ENCODE assay signal across 8 cellular contexts in genomic region chr19:12092065-12092867, GRCh38. TPM values are rescaled to one million over a fixed set of nuclear protein-coding genes. Genes with fewer than 3 reads are reported as not detected.
DNase-seq lines count a peak whose midpoint lies in the region; ATAC-seq and TF ChIP-seq lines count a peak whose summit lies in the region.

No MANE protein-coding gene starts in this region.

- peak overlapping the region in 4 of 10 donors; percentile 59 to 84 (median 72) for H3K27ac Mint-ChIP-seq in naive thymus-derived CD8-positive, alpha-beta T cell
- H3K27ac Mint-ChIP-seq in stimulated activated naive B cell treated with anti-CD40 and anti-IgM and Interleukin-4, amounts not matched to agents 10 μg/mL and 1 μg/mL and 100 μg/mL, for 72 hours = peak overlapping the region; percentile 94

- POLR2A ChIA-PET in A673 (lab: Charles Lee; ENCODE audit: low non-redundant PET) = no interaction called here
- POLR2A ChIA-PET in naive thymus-derived CD8-positive, alpha-beta T cell (lab: Charles Lee) = interaction anchor here (0.6 to 0.7 kb wide), 2 partner anchors 590 to 1758 kb away, joined by 3 to 6 read pairs; no protein-coding TSS in a partner anchor

- peaks cover 30% of the 10 kb centered on the region for H3K36me3 ChIP-seq in A673 (ENCODE audit: insufficient read depth, low read length, poor library complexity, severe bottlenecking)
- H3K36me3 ChIP-seq in NT2/D1 (ENCODE audit: insufficient read depth, insufficient read length, low read length) = peaks cover 23% of the 10 kb centered on the region

- H3K4me3 ChIP-seq in A673 (ENCODE audit: low read depth, low read length, poor library complexity, severe bottlenecking) (peak overlapping the region; percentile 89), NT2/D1 (ENCODE audit: insufficient read length, low read depth) (peak overlapping the region; percentile 70), fibroblast of villous mesenchyme (ENCODE audit: low read depth, low read length) (peak overlapping the region; percentile 84)

- H3K4me1 ChIP-seq in A673 (ENCODE audit: insufficient read depth, low read length, poor library complexity, severe bottlenecking) = peaks cover 9% of the 10 kb centered on the region
- no peaks in the 10 kb centered on the region for H3K4me1 ChIP-seq in NT2/D1 (ENCODE audit: insufficient read depth, insufficient read length)

- peak; percentile 52 for ATAC-seq in GM19395 (IDR thresholded peaks at IDR 0.05; ENCODE audit: unreplicated experiment)
- ATAC-seq in naive thymus-derived CD8-positive, alpha-beta T cell = peak; percentile 75 to 79
- peak; percentile 89 to 91 for ATAC-seq in stimulated activated naive B cell treated with anti-CD40 and anti-IgM and Interleukin-4, amounts not matched to agents 10 μg/mL and 1 μg/mL and 100 μg/mL, for 72 hours (replicated peaks)
- ATAC-seq in GM21447 (IDR thresholded peaks at IDR 0.05; ENCODE audit: unreplicated experiment) = no peak

- H3K36me3 Mint-ChIP-seq in naive thymus-derived CD8-positive, alpha-beta T cell = peaks cover 2 to 12% (median 3%) of the 10 kb centered on the region in 3 donors
- H3K36me3 Mint-ChIP-seq in stimulated activated naive B cell treated with anti-CD40 and anti-IgM and Interleukin-4, amounts not matched to agents 10 μg/mL and 1 μg/mL and 100 μg/mL, for 72 hours = peaks cover 4 to 10% of the 10 kb centered on the region in 2 donors

- H3K27me3 ChIP-seq in A673 (replicated peaks; ENCODE audit: insufficient read depth, low read depth, low read length, poor library complexity) = no peaks in the 10 kb centered on the region
- H3K27me3 ChIP-seq in NT2/D1 (ENCODE audit: insufficient read depth, insufficient read length) = no peaks in the 10 kb centered on the region

- peaks cover 2 to 33% (median 7%) of the 10 kb centered on the region in 5 donors for H3K27me3 Mint-ChIP-seq in naive thymus-derived CD8-positive, alpha-beta T cell
- H3K27me3 Mint-ChIP-seq in stimulated activated naive B cell treated with anti-CD40 and anti-IgM and Interleukin-4, amounts not matched to agents 10 μg/mL and 1 μg/mL and 100 μg/mL, for 72 hours = no peaks in the 10 kb centered on the region

- H3K4me3 Mint-ChIP-seq in naive thymus-derived CD8-positive, alpha-beta T cell = peak overlapping the region; percentile 71 to 89 (median 82)
- peak overlapping the region; percentile 89 to 90 for H3K4me3 Mint-ChIP-seq in stimulated activated naive B cell treated with anti-CD40 and anti-IgM and Interleukin-4, amounts not matched to agents 10 μg/mL and 1 μg/mL and 100 μg/mL, for 72 hours

- H3K9me3 ChIP-seq in A673 (ENCODE audit: low read depth, low read length, poor library complexity, severe bottlenecking) = peaks cover 5% of the 10 kb centered on the region
- H3K9me3 ChIP-seq in NT2/D1 (ENCODE audit: insufficient read depth, low read length) = peaks cover 18% of the 10 kb centered on the region

- intact Hi-C loops in A673 (cut with micrococcal nuclease; ENCODE audit: unreplicated experiment) = no loop called here

- peak; percentile 97 for DNase-seq in A673 (ENCODE audit: low spot score)
- DNase-seq in NT2/D1 (ENCODE audit: low read depth, low spot score) = peak; percentile 94
- peak; percentile 8 to 10 for DNase-seq in activated T-helper 1 cell treated with anti-CD3 and anti-CD28 coated beads, Interleukin-2, amount 50 U/mL, for 16 hours (ENCODE audit: low read depth in 1 of 2, low spot score in 1 of 2)
- peak; percentile 88 for DNase-seq in fibroblast of villous mesenchyme (ENCODE audit: low read depth)
- peak; percentile 4 to 63 (median 26) for DNase-seq in naive thymus-derived CD8-positive, alpha-beta T cell
- peak; percentile 76 for DNase-seq in stimulated activated naive B cell treated with anti-CD40 and anti-IgM and Interleukin-4, amounts not matched to agents 10 μg/mL and 1 μg/mL and 100 μg/mL, for 72 hours

- H3K9me3 Mint-ChIP-seq in naive thymus-derived CD8-positive, alpha-beta T cell = peaks cover 0 to 10% (median 0%) of the 10 kb centered on the region in 9 donors
- H3K9me3 Mint-ChIP-seq in stimulated activated naive B cell treated with anti-CD40 and anti-IgM and Interleukin-4, amounts not matched to agents 10 μg/mL and 1 μg/mL and 100 μg/mL, for 72 hours = no peaks in the 10 kb centered on the region

- CTCF ChIA-PET in A673 (lab: Charles Lee) = interaction anchor here (1.2 kb wide), 1 partner anchor 273 kb away, joined by 4 read pairs; the partner anchor contains the start of gene ZNF442

- TF ChIP-seq CTCF in A673 (conservative IDR thresholded peaks at IDR 0.05; ENCODE audit: low read depth, low read length) = no peak
- no peak for TF ChIP-seq CTCF in fibroblast of villous mesenchyme (IDR thresholded peaks at IDR 0.05; ENCODE audit: insufficient read depth, low read depth, low read length)

- peaks cover 7 to 20% (median 9%) of the 10 kb centered on the region in 4 donors for H3K4me1 Mint-ChIP-seq in naive thymus-derived CD8-positive, alpha-beta T cell
- peaks cover 8 to 23% of the 10 kb centered on the region in 2 donors for H3K4me1 Mint-ChIP-seq in stimulated activated naive B cell treated with anti-CD40 and anti-IgM and Interleukin-4, amounts not matched to agents 10 μg/mL and 1 μg/mL and 100 μg/mL, for 72 hours

- H3K9ac ChIP-seq in NT2/D1 (ENCODE audit: insufficient read length, low read depth) = peak overlapping the region; percentile 86

- TSS peak; percentile 59 for BruUV-seq in A673 (replicated peaks; lab: Mats Ljungman, UMichigan)

- H3K27ac ChIP-seq in A673 (ENCODE audit: low read depth, low read length, poor library complexity, severe bottlenecking) = peak overlapping the region; percentile 93

RNA-seq across cellular contexts. Expression of gene ZNF844, which starts 27.7 kb away (rescaled TPM):
- total RNA-seq in A673 (2021) (1.5 TPM in 2 replicates), fibroblast of villous mesenchyme (1.3 and 1.7 TPM in 2 replicates)
- 10 to 100 TPM; 34.8 to 37.8 TPM for total RNA-seq in naive thymus-derived CD8-positive, alpha-beta T cell
- 1 to 10 TPM; 3.6 to 4.1 (median 4.0) TPM for polyA plus RNA-seq in naive thymus-derived CD8-positive, alpha-beta T cell

RNA-seq across cellular contexts. Expression of gene ZNF878, which starts 39.5 kb away (rescaled TPM):
- total RNA-seq in A673 (2021) = 1.3 and 1.5 TPM in 2 replicates
- under 0.01 TPM in 2 replicates for total RNA-seq in fibroblast of villous mesenchyme
- under 1 TPM; 0.21 to 0.22 TPM for total RNA-seq in naive thymus-derived CD8-positive, alpha-beta T cell
- not detected for polyA plus RNA-seq in naive thymus-derived CD8-positive, alpha-beta T cell

RNA-seq across cellular contexts. Expression of gene ZNF20, which starts 47.9 kb away (rescaled TPM):
- total RNA-seq in A673 (2021) (4.9 and 5.4 TPM in 2 replicates), fibroblast of villous mesenchyme (3.5 and 6.0 TPM in 2 replicates)
- total RNA-seq in naive thymus-derived CD8-positive, alpha-beta T cell = 1 to 10 TPM; 7.4 to 8.2 TPM
- polyA plus RNA-seq in naive thymus-derived CD8-positive, alpha-beta T cell = 1 to 10 TPM in 2 of 3 donors, under 1 TPM in 1; 0.88 to 2.7 (median 1.9) TPM

RNA-seq across cellular contexts. Expression of gene ZNF433, which starts 56.8 kb away (rescaled TPM):
- total RNA-seq in A673 (2021) = 2.2 and 3.0 TPM in 2 replicates
- 1.3 and 4.2 TPM in 2 replicates for total RNA-seq in fibroblast of villous mesenchyme
- total RNA-seq in naive thymus-derived CD8-positive, alpha-beta T cell = 1 to 10 TPM; 3.5 to 4.4 TPM
- polyA plus RNA-seq in naive thymus-derived CD8-positive, alpha-beta T cell = 1 to 10 TPM; 2.3 to 7.5 (median 3.0) TPM

Comparison
In these comparisons a context has a peak if more than half of its experiments do, and no peak if none do; other contexts are left out.
1. DNase-seq: peak in every context shown above with its lines; median percentile 97 in A673; 94 in NT2/D1; 88 in fibroblast of villous mesenchyme; 76 in stimulated activated naive B cell treated with anti-CD40 and anti-IgM and Interleukin-4, amounts not matched to agents 10 μg/mL and 1 μg/mL and 100 μg/mL, for 72 hours; 26 in naive thymus-derived CD8-positive, alpha-beta T cell; 9 in activated T-helper 1 cell treated with anti-CD3 and anti-CD28 coated beads, Interleukin-2, amount 50 U/mL, for 16 hours.
2. RNA of gene ZNF844, which starts 27.7 kb away (total RNA-seq): 34.8 to 37.8 TPM in naive thymus-derived CD8-positive, alpha-beta T cell; 1.3 to 1.7 TPM in fibroblast of villous mesenchyme and 1.5 TPM in A673; every median in the first group is over 10 times any median in the second.
3. Peak in every context shown above with its lines, with median percentiles within 50 percentile points of each other: H3K4me3 ChIP-seq.